Comparison of ENCODE assay signal across 23 cellular contexts in the genomic region with DNA sequence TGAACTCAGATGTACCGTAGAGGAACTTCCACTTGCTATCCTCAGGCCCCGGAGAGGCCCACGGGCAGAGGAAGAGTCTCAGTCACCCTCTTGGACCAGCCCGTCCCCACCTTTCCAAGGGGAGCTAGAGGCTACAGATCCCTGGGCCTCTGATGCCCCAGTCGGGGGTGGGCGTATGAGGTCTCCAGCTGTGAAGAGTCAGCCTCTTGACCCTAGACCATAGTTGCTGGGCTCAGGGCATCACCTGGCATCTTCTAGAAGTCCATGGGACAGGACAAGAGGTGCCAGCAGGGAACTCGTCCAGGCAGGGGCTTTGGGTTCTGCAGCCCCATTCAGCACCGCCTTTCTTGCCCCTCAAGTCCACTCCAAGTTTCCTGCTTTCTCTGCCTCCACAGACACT. TPM values are rescaled to one million over a fixed set of nuclear protein-coding genes. Genes with fewer than 3 reads are reported as not detected.
"Had no signal": no experiment of that assay in that cellular context is flagged by ENCODE, and none has a peak within 500 bp of the region (broad histone marks: within the 10 kb centered on the region; RNA-seq: fewer than 3 reads in every experiment).

No MANE protein-coding gene starts in this region.

- H3K9me3 ChIP-seq: colonic mucosa, prostate gland, right atrium auricular region, suprapubic skin, transverse colon, uterus had no signal

- H3K4me3 ChIP-seq: colonic mucosa, lung, prostate gland, right atrium auricular region, skin epidermis, suprapubic skin, transverse colon, uterus had no signal

- H3K9me3 Mint-ChIP-seq: stimulated activated naive CD8-positive, alpha-beta T cell treated with anti-CD3 and anti-CD28 coated beads, Interleukin-15, amount 100 ng/mL, for 72 hours had no signal

- H3K36me3 ChIP-seq: brain microvascular endothelial cell, colonic mucosa, prostate gland, right atrium auricular region, suprapubic skin, transverse colon, uterus, WERI-Rb-1 had no signal

- H3K4me3 Mint-ChIP-seq: stimulated activated naive CD8-positive, alpha-beta T cell treated with anti-CD3 and anti-CD28 coated beads, Interleukin-15, amount 100 ng/mL, for 72 hours had no signal

- H3K27me3 ChIP-seq: brain microvascular endothelial cell, colonic mucosa, right atrium auricular region, suprapubic skin, transverse colon, uterus had no signal

- H3K27ac ChIP-seq: brain microvascular endothelial cell, colonic mucosa, prostate gland, right atrium auricular region, skin epidermis, suprapubic skin, transverse colon, uterus, WERI-Rb-1 had no signal

- ATAC-seq: stimulated activated naive CD8-positive, alpha-beta T cell treated with anti-CD3 and anti-CD28 coated beads, Interleukin-15, amount 100 ng/mL, for 72 hours had no signal

- H3K27me3 Mint-ChIP-seq: stimulated activated naive CD8-positive, alpha-beta T cell treated with anti-CD3 and anti-CD28 coated beads, Interleukin-15, amount 100 ng/mL, for 72 hours had no signal

- DNase-seq: activated CD4-positive, alpha-beta T cell treated with anti-CD3 and anti-CD28 coated beads for 1 hour; activated CD4-positive, alpha-beta T cell treated with anti-CD3 and anti-CD28 coated beads, Interleukin-2, amount 50 U/mL, for 48 hours; activated CD8-positive, alpha-beta memory T cell treated with anti-CD3 and anti-CD28 coated beads, Interleukin-2, amount 50 U/mL, for 48 hours; aorta; brain microvascular endothelial cell; central memory CD4-positive, alpha-beta T cell; colonic mucosa; erythroblast; foreskin melanocyte; kidney; stimulated activated CD4-positive, alpha-beta T cell treated with anti-CD3 and anti-CD28 coated beads, Interleukin-15, amount 100 ng/mL, for 24 hours; stimulated activated CD4-positive, alpha-beta T cell treated with anti-CD3 and anti-CD28 coated beads, Interleukin-2, amount 100 ng/mL, for 48 hours; stimulated activated naive CD8-positive, alpha-beta T cell treated with anti-CD3 and anti-CD28 coated beads, Interleukin-15, amount 100 ng/mL, for 72 hours; SW 1271; transverse colon; uterus; WERI-Rb-1 had no signal

- H3K27ac Mint-ChIP-seq: stimulated activated naive CD8-positive, alpha-beta T cell treated with anti-CD3 and anti-CD28 coated beads, Interleukin-15, amount 100 ng/mL, for 72 hours had no signal

- H3K4me1 ChIP-seq: colonic mucosa, prostate gland, right atrium auricular region, suprapubic skin, transverse colon, uterus had no signal

RNA-seq across cellular contexts. Expression of a gene that starts 11.6 kb away (rescaled TPM):
- total RNA-seq: osteocyte had no signal
